1 cellular context compared by ENCODE assay signal in the genomic region with DNA sequence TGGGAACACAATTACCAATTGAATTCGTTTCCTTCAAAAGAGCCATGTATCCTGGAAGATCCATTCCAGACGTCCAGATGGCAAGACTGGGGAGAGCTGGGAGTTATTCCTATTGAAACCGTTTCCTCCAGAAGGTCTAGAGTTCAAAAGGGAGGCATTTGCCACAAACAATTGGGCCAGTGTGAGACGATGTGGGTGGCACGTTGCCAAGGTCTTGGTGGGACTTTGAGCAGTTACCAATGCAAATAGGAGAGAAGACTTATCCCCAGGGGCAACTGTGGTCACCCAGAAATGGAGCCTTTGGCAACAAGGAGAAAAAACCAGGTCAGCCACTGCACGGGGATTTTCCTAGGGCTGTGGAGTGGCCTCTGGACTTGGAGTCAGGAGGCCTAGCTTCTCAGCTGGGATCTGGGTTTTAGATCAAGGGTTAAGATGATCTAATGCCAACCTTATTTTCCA.
TF ChIP-seq lines count a peak whose summit lies in the region.

No MANE protein-coding gene starts in this region.

TF ChIP-seq in GM23338, 12 proteins besides CTCF, POLR2A, EP300 and RAD21:
- TF ChIP-seq REST (IDR thresholded peaks at IDR 0.05; ENCODE audit: unreplicated experiment), result no peak
- TF ChIP-seq EZH2phosphoT487 (IDR thresholded peaks at IDR 0.05; ENCODE audit: unreplicated experiment), result no peak
- TF ChIP-seq NANOG (IDR thresholded peaks at IDR 0.05; ENCODE audit: borderline replicate concordance), result no peak
- TF ChIP-seq JUNB (IDR thresholded peaks at IDR 0.05; ENCODE audit: unreplicated experiment), result no peak
- no peak for TF ChIP-seq ZNF462 (CRISPR knock-in tag; IDR thresholded peaks at IDR 0.05)
- TF ChIP-seq CREB1 (CRISPR knock-in tag; IDR thresholded peaks at IDR 0.05; ENCODE audit: low read depth), result no peak
- TF ChIP-seq, protein P1, sequence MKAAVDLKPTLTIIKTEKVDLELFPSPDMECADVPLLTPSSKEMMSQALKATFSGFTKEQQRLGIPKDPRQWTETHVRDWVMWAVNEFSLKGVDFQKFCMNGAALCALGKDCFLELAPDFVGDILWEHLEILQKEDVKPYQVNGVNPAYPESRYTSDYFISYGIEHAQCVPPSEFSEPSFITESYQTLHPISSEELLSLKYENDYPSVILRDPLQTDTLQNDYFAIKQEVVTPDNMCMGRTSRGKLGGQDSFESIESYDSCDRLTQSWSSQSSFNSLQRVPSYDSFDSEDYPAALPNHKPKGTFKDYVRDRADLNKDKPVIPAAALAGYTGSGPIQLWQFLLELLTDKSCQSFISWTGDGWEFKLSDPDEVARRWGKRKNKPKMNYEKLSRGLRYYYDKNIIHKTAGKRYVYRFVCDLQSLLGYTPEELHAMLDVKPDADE (IDR thresholded peaks at IDR 0.05), result no peak
- TF ChIP-seq POLR2AphosphoS5 (IDR thresholded peaks at IDR 0.05; ENCODE audit: low read depth), result no peak
- TF ChIP-seq STAT1 (IDR thresholded peaks at IDR 0.05; ENCODE audit: unreplicated experiment), result no peak
- no peak for TF ChIP-seq ZNF114 (CRISPR knock-in tag; IDR thresholded peaks at IDR 0.05)
- TF ChIP-seq EZH2 (IDR thresholded peaks at IDR 0.05; ENCODE audit: low read depth, unreplicated experiment), result no peak
- TF ChIP-seq ZNF331 (CRISPR knock-in tag; IDR thresholded peaks at IDR 0.05; ENCODE audit: low read depth), result no peak
TF ChIP-seq in GM23338: peak in this region for 0.
